ENCODE assay signal across 1 cellular context in the genomic region with DNA sequence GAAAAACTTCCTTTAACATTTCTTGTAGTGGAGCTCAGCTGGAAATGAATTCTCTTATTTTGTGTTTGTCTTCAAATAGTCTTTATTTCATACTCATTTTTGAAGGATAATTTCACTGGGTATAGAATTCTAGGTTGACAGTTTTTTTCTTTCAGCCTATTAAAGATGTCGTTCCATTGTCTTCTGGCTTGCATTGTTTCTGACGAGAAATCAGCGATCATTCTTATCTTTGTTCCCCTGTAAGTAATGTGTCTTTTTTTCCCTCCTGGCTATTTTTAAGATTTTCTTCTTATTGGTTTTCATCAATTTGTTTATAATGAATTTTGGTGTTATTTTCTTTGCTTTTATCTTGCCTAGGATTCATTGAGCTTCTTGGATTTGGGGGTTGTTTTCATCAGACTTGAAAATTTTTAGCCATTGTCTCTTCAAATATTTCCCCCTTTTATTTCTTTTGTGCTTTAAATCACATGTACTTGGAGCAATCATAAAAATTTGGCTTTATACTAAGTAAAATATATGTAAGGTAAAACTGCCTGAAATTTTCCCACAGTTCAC.
A peak's percentile ranks its signal among the peaks of the same experiment; 100 is the strongest.
TF ChIP-seq lines count a peak whose summit lies in the region.

No MANE protein-coding gene starts in this region.

TF ChIP-seq in K562, 482 proteins besides CTCF, POLR2A, EP300 and RAD21 (continued from another document):
- TF ChIP-seq ZNF41 (CRISPR knock-in tag; conservative IDR thresholded peaks at IDR 0.05) (no peak), BRF1 (IDR thresholded peaks at IDR 0.05; ENCODE audit: borderline replicate concordance, extremely low read depth, insufficient read length) (no peak), NCOR1 (IDR thresholded peaks at IDR 0.05) (no peak), ZNF699 (CRISPR knock-in tag; IDR thresholded peaks at IDR 0.05; ENCODE audit: insufficient replicate concordance) (no peak), ZNF175 (CRISPR knock-in tag; IDR thresholded peaks at IDR 0.05; ENCODE audit: low read depth) (no peak), GATAD2B (IDR thresholded peaks at IDR 0.05; ENCODE audit: borderline replicate concordance) (no peak), TRIM28 (IDR thresholded peaks at IDR 0.05) (peak; percentile 92)
